ENCODE assay signal across 15 cellular contexts in genomic region chr12:25041006-25041741, GRCh38.
A peak's percentile ranks its signal among the peaks of the same experiment; 100 is the strongest.
DNase-seq lines count a peak whose midpoint lies in the region; ATAC-seq, FAIRE-seq and TF ChIP-seq lines count a peak whose summit lies in the region.
"Had no signal": no experiment of that assay in that cellular context is flagged by ENCODE, and none has a peak within 500 bp of the region (broad histone marks: within the 10 kb centered on the region; RNA-seq: fewer than 3 reads in every experiment).

No MANE protein-coding gene starts in this region.

- H3K27me3 ChIP-seq in foreskin keratinocyte (no peaks in the 10 kb centered on the region), testis (no peaks in the 10 kb centered on the region)
- H3K27me3 ChIP-seq: cardiac muscle cell had no signal

- peaks cover 5% of the 10 kb centered on the region for H3K4me1 ChIP-seq in foreskin keratinocyte
- no peaks in the 10 kb centered on the region for H3K4me1 ChIP-seq in testis

- no peak for TF ChIP-seq CTCF in foreskin keratinocyte (conservative IDR thresholded peaks at IDR 0.05)
- no peak for TF ChIP-seq CTCF in testis (IDR thresholded peaks at IDR 0.05)

- H3K4me3 ChIP-seq in testis = no peak overlapping the region
- H3K4me3 ChIP-seq: cardiac muscle cell, HAP-1, lung had no signal

- ATAC-seq in GM21619 (IDR thresholded peaks at IDR 0.05; ENCODE audit: unreplicated experiment) (peak; percentile 83), HG03439 (IDR thresholded peaks at IDR 0.05; ENCODE audit: unreplicated experiment) (peak; percentile 66), foreskin keratinocyte (peak; percentile 50), GM21737 (IDR thresholded peaks at IDR 0.05; ENCODE audit: unreplicated experiment) (no peak)

- FAIRE-seq in GM12892 (lab: Jason Lieb, UNC) = peak; percentile 24

- no peak for TF ChIP-seq POLR2A in GM12892 (IDR thresholded peaks at IDR 0.05; ENCODE audit: low read depth, low read length)
- no peak for TF ChIP-seq POLR2A in testis (IDR thresholded peaks at IDR 0.05)

- WGBS in testis, 2 donors = 78 to 83% methylated on average over 9 of the region's 9 CpGs

- intact Hi-C loops in testis (cut with DNase I; ENCODE audit: low total_unique reads) = no loop called here

- H3K27ac ChIP-seq in foreskin keratinocyte = no peak overlapping the region
- H3K27ac ChIP-seq in testis = no peak overlapping the region
- H3K27ac ChIP-seq: cardiac muscle cell had no signal

- H3K36me3 ChIP-seq in testis (ENCODE audit: low read depth, missing control alignments) = no peaks in the 10 kb centered on the region
- H3K36me3 ChIP-seq: cardiac muscle cell, HAP-1 had no signal

- no peaks in the 10 kb centered on the region for H3K9me3 ChIP-seq in testis
- H3K9me3 ChIP-seq: HAP-1 had no signal

- DNase-seq in GM12892 (ENCODE audit: insufficient read length) (no peak), foreskin keratinocyte (peak in 1 of 2 donors; percentile 21), foreskin melanocyte (no peak), NCI-H510A treated with DMSO at 0.1 percent for 48 hours (lab: John Stamatoyannopoulos, UW) (no peak), testis (no peak)
- DNase-seq: activated CD8-positive, alpha-beta memory T cell treated with anti-CD3 and anti-CD28 coated beads, Interleukin-2, amount 50 U/mL, for 48 hours; C1 segment of cervical spinal cord; foreskin fibroblast; NCI-H748 treated with DMSO at 0.1 percent for 48 hours had no signal
